ENCODE assay signal across 19 cellular contexts in genomic region chr7:26709210-26709990, GRCh38.
DNase-seq lines count a peak whose midpoint lies in the region; ATAC-seq and TF ChIP-seq lines count a peak whose summit lies in the region.
"Had no signal": no experiment of that assay in that cellular context is flagged by ENCODE, and none has a peak within 500 bp of the region (broad histone marks: within the 10 kb centered on the region; RNA-seq: fewer than 3 reads in every experiment).

No MANE protein-coding gene starts in this region.

- DNase-seq in GF-D8 (lab: John Stamatoyannopoulos, UW) (peak; percentile 6), NOMO-1 treated with DMSO at 0.1 percent for 48 hours (lab: John Stamatoyannopoulos, UW; ENCODE audit: unreplicated experiment) (peak; percentile 87), retina (no peak), caudate nucleus (lab: John Stamatoyannopoulos, UW) (no peak), osteocyte (ENCODE audit: extremely low spot score, unreplicated experiment) (no peak)
- DNase-seq: activated B cell treated with CpG ODN at 0.5 μM for 24 hours; activated CD4-positive, alpha-beta memory T cell treated with anti-CD3 and anti-CD28 coated beads, Interleukin-2, amount 10 ng/mL, durations not matched to agents 7 days and 5 days; activated naive CD4-positive, alpha-beta T cell treated with anti-CD3 and anti-CD28 coated beads, Interleukin-2, amount 50 U/mL, for 16 hours; activated T-cell treated with anti-CD3 and anti-CD28 coated beads, Interleukin-2, amount 50 U/mL, for 1 hour; DND-41; heart right ventricle; NCI-H1092; NCI-H524; SHP77; stimulated activated CD8-positive, alpha-beta memory T cell treated with anti-CD3 and anti-CD28 coated beads, Interleukin-4, amount 100 ng/mL, for 48 hours; substantia nigra; T-helper 17 cell had no signal

- peaks cover 35% of the 10 kb centered on the region for H3K4me1 Mint-ChIP-seq in osteocyte (ENCODE audit: unreplicated experiment)
- H3K4me1 Mint-ChIP-seq: activated CD4-positive, alpha-beta memory T cell treated with anti-CD3 and anti-CD28 coated beads, Interleukin-2, amount 10 ng/mL, durations not matched to agents 7 days and 5 days; T-helper 17 cell had no signal

- H3K27ac Mint-ChIP-seq in osteocyte (ENCODE audit: unreplicated experiment): no peak overlapping the region
- H3K27ac Mint-ChIP-seq: activated B cell treated with CpG ODN at 0.5 μM for 24 hours; activated CD4-positive, alpha-beta memory T cell treated with anti-CD3 and anti-CD28 coated beads, Interleukin-2, amount 10 ng/mL, durations not matched to agents 7 days and 5 days; T-helper 17 cell had no signal

- H3K4me3 Mint-ChIP-seq in osteocyte (ENCODE audit: unreplicated experiment): no peak overlapping the region
- H3K4me3 Mint-ChIP-seq: activated B cell treated with CpG ODN at 0.5 μM for 24 hours; activated CD4-positive, alpha-beta memory T cell treated with anti-CD3 and anti-CD28 coated beads, Interleukin-2, amount 10 ng/mL, durations not matched to agents 7 days and 5 days; T-helper 17 cell had no signal

- peak; percentile 83 for ATAC-seq in esophagus mucosa
- ATAC-seq: heart right ventricle, T-helper 17 cell had no signal

- TF ChIP-seq CTCF in neutrophil (IDR thresholded peaks at IDR 0.05): no peak
- TF ChIP-seq CTCF in osteocyte (IDR thresholded peaks at IDR 0.05): no peak

- no peaks in the 10 kb centered on the region for H3K9me3 ChIP-seq in neutrophil
- H3K9me3 ChIP-seq: heart right ventricle had no signal

- no peaks in the 10 kb centered on the region for H3K27me3 ChIP-seq in neutrophil
- H3K27me3 ChIP-seq: heart right ventricle had no signal

- H3K27ac ChIP-seq in neutrophil: peak overlapping the region; percentile 10
- H3K27ac ChIP-seq in caudate nucleus (ENCODE audit: low read depth, low read length): no peak overlapping the region
- H3K27ac ChIP-seq: heart right ventricle had no signal

- H3K36me3 ChIP-seq in neutrophil: peaks cover 21% of the 10 kb centered on the region
- H3K36me3 ChIP-seq: heart right ventricle had no signal

- no peaks in the 10 kb centered on the region for H3K4me1 ChIP-seq in neutrophil (ENCODE audit: control insufficient read depth in 1 of 2, insufficient read depth in 1 of 2, low read depth in 1 of 2, low read length in 1 of 2)

- H3K27me3 Mint-ChIP-seq in osteocyte (ENCODE audit: unreplicated experiment): peaks cover 13% of the 10 kb centered on the region
- H3K27me3 Mint-ChIP-seq: activated B cell treated with CpG ODN at 0.5 μM for 24 hours had no signal

- H3K9me3 Mint-ChIP-seq in osteocyte (ENCODE audit: unreplicated experiment): no peaks in the 10 kb centered on the region
- H3K9me3 Mint-ChIP-seq: activated B cell treated with CpG ODN at 0.5 μM for 24 hours; activated CD4-positive, alpha-beta memory T cell treated with anti-CD3 and anti-CD28 coated beads, Interleukin-2, amount 10 ng/mL, durations not matched to agents 7 days and 5 days had no signal

- peaks cover 2% of the 10 kb centered on the region for H3K36me3 Mint-ChIP-seq in osteocyte (ENCODE audit: unreplicated experiment)

- H3K4me3 ChIP-seq in neutrophil (ENCODE audit: low read depth in 1 of 2, low read length in 1 of 2): no peak overlapping the region
- H3K4me3 ChIP-seq: heart right ventricle had no signal

Comparison
In these comparisons a context has a peak if more than half of its experiments do, and no peak if none do; other contexts are left out.
1. DNase-seq: peak in GF-D8 (single experiment) and NOMO-1 treated with DMSO at 0.1 percent for 48 hours (single experiment); none in retina (single experiment), caudate nucleus (0 of 61) and osteocyte (single experiment).